28 cellular contexts compared by ENCODE assay signal in the genomic region with DNA sequence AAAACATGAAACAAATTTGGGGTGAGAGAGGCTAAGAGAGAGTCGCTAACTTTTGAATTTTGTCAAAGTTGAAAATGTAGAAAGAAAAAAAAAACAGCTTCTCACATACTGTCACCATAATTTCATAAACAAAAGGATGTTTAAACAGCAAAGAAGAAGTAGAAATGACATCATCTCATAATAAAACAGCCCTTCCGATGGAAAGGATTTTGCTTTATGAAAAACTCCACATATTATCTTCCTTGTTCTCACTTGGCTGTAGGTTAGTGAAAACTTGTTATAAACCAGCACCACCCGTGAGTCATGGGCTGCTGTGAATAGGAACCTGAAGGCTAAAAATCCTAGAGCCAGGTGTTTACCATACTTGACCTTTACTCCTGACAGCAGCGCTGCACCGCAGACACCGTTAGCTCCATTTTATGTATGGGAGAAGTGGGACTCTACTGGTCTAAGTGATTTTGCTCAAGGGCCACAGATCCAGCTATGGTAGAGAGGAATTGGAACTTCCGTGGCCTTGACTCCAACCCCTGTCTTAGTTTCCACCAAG.
"Had no signal": no experiment of that assay in that cellular context is flagged by ENCODE, and none has a peak within 500 bp of the region (broad histone marks: within the 10 kb centered on the region; RNA-seq: fewer than 3 reads in every experiment).

No MANE protein-coding gene starts in this region.

- H3K4me1 Mint-ChIP-seq: naive thymus-derived CD8-positive, alpha-beta T cell; stimulated activated effector memory CD8-positive, alpha-beta T cell treated with anti-CD3 and anti-CD28 coated beads, Interleukin-12 subunit alpha, Interleukin-12 subunit beta, amount 100 ng/mL, for 72 hours had no signal

- H3K27ac Mint-ChIP-seq: activated B cell treated with CpG ODN at 0.5 μM for 24 hours; activated CD8-positive, alpha-beta T cell treated with anti-CD3 and anti-CD28 coated beads for 36 hours; activated naive CD8-positive, alpha-beta T cell; naive thymus-derived CD8-positive, alpha-beta T cell; progenitor cell of endocrine pancreas; stimulated activated effector memory CD8-positive, alpha-beta T cell treated with anti-CD3 and anti-CD28 coated beads, Interleukin-12 subunit alpha, Interleukin-12 subunit beta, amount 100 ng/mL, for 72 hours; stimulated activated naive CD8-positive, alpha-beta T cell treated with anti-CD3 and anti-CD28 coated beads, Interleukin-15, Interleukin-2, amounts not matched to agents 100 ng/mL and 50 ng/mL, for 24 hours; T-helper 2 cell treated with Interferon-gamma antibody and Interleukin-4, amounts not matched to agents 5 μg/mL and 100 μg/mL, for 36 hours; type B pancreatic cell had no signal

- ATAC-seq: activated CD8-positive, alpha-beta T cell treated with anti-CD3 and anti-CD28 coated beads for 36 hours; body of pancreas; gastrocnemius medialis; left lung; lower lobe of right lung; naive thymus-derived CD8-positive, alpha-beta T cell; sciatic nerve; stimulated activated effector memory CD8-positive, alpha-beta T cell treated with anti-CD3 and anti-CD28 coated beads, Interleukin-12 subunit alpha, Interleukin-12 subunit beta, amount 100 ng/mL, for 72 hours had no signal

- H3K9me3 Mint-ChIP-seq: activated B cell treated with CpG ODN at 0.5 μM for 24 hours; activated CD8-positive, alpha-beta T cell treated with anti-CD3 and anti-CD28 coated beads for 36 hours; naive thymus-derived CD8-positive, alpha-beta T cell; stimulated activated effector memory CD8-positive, alpha-beta T cell treated with anti-CD3 and anti-CD28 coated beads, Interleukin-12 subunit alpha, Interleukin-12 subunit beta, amount 100 ng/mL, for 72 hours; stimulated activated naive CD8-positive, alpha-beta T cell treated with anti-CD3 and anti-CD28 coated beads, Interleukin-15, Interleukin-2, amounts not matched to agents 100 ng/mL and 50 ng/mL, for 24 hours; T-helper 2 cell treated with Interferon-gamma antibody and Interleukin-4, amounts not matched to agents 5 μg/mL and 100 μg/mL, for 36 hours; type B pancreatic cell had no signal

- H3K4me3 Mint-ChIP-seq: activated B cell treated with CpG ODN at 0.5 μM for 24 hours; activated CD8-positive, alpha-beta T cell treated with anti-CD3 and anti-CD28 coated beads for 36 hours; activated naive CD8-positive, alpha-beta T cell; naive thymus-derived CD8-positive, alpha-beta T cell; stimulated activated effector memory CD8-positive, alpha-beta T cell treated with anti-CD3 and anti-CD28 coated beads, Interleukin-12 subunit alpha, Interleukin-12 subunit beta, amount 100 ng/mL, for 72 hours; stimulated activated naive CD8-positive, alpha-beta T cell treated with anti-CD3 and anti-CD28 coated beads, Interleukin-15, Interleukin-2, amounts not matched to agents 100 ng/mL and 50 ng/mL, for 24 hours; T-helper 2 cell treated with Interferon-gamma antibody and Interleukin-4, amounts not matched to agents 5 μg/mL and 100 μg/mL, for 36 hours; type B pancreatic cell had no signal

- H3K36me3 Mint-ChIP-seq: activated naive CD8-positive, alpha-beta T cell; stimulated activated effector memory CD8-positive, alpha-beta T cell treated with anti-CD3 and anti-CD28 coated beads, Interleukin-12 subunit alpha, Interleukin-12 subunit beta, amount 100 ng/mL, for 72 hours; type B pancreatic cell had no signal

- DNase-seq: activated B cell treated with CpG ODN at 0.5 μM for 24 hours; activated CD4-positive, alpha-beta T cell treated with anti-CD3 and anti-CD28 coated beads, Interleukin-2, amount 50 U/mL, for 1 hour; activated CD8-positive, alpha-beta T cell treated with anti-CD3 and anti-CD28 coated beads for 36 hours; activated naive CD4-positive, alpha-beta T cell; activated T-cell treated with anti-CD3 and anti-CD28 coated beads, Interleukin-2, amount 50 U/mL, for 48 hours; anterior cingulate cortex; body of pancreas; cerebellar nuclear complex; colonic mucosa; dorsolateral prefrontal cortex; effector memory CD4-positive, alpha-beta T cell; erythroblast; gastrocnemius medialis; glutamatergic neuron; left lung; lower lobe of right lung; mesenchymal stem cell; naive thymus-derived CD8-positive, alpha-beta T cell; stimulated activated CD4-positive, alpha-beta T cell treated with anti-CD3 and anti-CD28 coated beads, Interleukin-12 subunit alpha, Interleukin-12 subunit beta, amount 100 ng/mL, for 4 hours; stimulated activated CD4-positive, alpha-beta T cell treated with anti-CD3 and anti-CD28 coated beads, Interleukin-4, amount 100 ng/mL, for 1 hour; uterus had no signal
